In genomic region chr7:137715546-137715945, GRCh38 we compare ENCODE assay signal across 1 cellular context.
TF ChIP-seq lines count a peak whose summit lies in the region.

No MANE protein-coding gene starts in this region.

TF ChIP-seq in GM23338, 12 proteins besides CTCF, POLR2A, EP300 and RAD21 (continued from another document):
- TF ChIP-seq, protein P1, sequence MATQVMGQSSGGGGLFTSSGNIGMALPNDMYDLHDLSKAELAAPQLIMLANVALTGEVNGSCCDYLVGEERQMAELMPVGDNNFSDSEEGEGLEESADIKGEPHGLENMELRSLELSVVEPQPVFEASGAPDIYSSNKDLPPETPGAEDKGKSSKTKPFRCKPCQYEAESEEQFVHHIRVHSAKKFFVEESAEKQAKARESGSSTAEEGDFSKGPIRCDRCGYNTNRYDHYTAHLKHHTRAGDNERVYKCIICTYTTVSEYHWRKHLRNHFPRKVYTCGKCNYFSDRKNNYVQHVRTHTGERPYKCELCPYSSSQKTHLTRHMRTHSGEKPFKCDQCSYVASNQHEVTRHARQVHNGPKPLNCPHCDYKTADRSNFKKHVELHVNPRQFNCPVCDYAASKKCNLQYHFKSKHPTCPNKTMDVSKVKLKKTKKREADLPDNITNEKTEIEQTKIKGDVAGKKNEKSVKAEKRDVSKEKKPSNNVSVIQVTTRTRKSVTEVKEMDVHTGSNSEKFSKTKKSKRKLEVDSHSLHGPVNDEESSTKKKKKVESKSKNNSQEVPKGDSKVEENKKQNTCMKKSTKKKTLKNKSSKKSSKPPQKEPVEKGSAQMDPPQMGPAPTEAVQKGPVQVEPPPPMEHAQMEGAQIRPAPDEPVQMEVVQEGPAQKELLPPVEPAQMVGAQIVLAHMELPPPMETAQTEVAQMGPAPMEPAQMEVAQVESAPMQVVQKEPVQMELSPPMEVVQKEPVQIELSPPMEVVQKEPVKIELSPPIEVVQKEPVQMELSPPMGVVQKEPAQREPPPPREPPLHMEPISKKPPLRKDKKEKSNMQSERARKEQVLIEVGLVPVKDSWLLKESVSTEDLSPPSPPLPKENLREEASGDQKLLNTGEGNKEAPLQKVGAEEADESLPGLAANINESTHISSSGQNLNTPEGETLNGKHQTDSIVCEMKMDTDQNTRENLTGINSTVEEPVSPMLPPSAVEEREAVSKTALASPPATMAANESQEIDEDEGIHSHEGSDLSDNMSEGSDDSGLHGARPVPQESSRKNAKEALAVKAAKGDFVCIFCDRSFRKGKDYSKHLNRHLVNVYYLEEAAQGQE (IDR thresholded peaks at IDR 0.05; ENCODE audit: unreplicated experiment), result no peak
- no peak for TF ChIP-seq ZNF331 (CRISPR knock-in tag; IDR thresholded peaks at IDR 0.05; ENCODE audit: low read depth)
- no peak for TF ChIP-seq ZNF462 (CRISPR knock-in tag; IDR thresholded peaks at IDR 0.05)
- TF ChIP-seq EZH2 (IDR thresholded peaks at IDR 0.05; ENCODE audit: low read depth, unreplicated experiment), result no peak
- TF ChIP-seq, protein P2, sequence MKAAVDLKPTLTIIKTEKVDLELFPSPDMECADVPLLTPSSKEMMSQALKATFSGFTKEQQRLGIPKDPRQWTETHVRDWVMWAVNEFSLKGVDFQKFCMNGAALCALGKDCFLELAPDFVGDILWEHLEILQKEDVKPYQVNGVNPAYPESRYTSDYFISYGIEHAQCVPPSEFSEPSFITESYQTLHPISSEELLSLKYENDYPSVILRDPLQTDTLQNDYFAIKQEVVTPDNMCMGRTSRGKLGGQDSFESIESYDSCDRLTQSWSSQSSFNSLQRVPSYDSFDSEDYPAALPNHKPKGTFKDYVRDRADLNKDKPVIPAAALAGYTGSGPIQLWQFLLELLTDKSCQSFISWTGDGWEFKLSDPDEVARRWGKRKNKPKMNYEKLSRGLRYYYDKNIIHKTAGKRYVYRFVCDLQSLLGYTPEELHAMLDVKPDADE (IDR thresholded peaks at IDR 0.05), result no peak
- no peak for TF ChIP-seq STAT1 (IDR thresholded peaks at IDR 0.05; ENCODE audit: unreplicated experiment)
